ENCODE assay signal across 14 cellular contexts in the genomic region with DNA sequence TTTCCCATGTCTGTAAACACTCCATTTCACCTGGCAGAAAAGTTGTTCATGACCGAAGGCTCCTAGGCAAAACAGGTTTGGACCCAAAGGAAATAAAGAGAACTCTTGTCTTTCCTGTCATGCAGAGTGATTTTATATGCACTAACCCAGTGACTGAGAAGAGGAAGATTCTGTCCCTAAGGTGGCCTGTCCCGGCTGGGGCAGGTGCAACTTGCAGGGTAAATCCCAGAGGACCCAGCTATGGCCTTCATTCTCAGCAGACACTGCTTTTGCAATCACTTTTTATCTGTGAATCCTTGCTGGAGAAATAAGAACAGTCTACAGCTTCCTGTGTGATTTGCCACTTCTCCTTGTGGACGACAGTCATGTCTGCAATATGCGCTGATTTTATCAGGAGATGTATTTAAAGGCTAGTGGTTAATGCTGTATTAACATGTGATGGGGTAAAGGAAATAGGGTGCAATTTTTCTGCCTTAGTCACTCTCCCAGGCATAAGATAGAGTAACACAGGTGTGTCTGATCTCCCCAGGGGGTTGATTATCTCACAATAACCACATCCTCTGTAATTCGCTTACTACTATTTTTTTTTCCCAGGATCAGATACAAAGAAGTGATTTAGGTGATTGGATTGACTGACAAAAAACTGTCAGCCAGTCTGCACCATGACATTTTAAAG.
DNase-seq lines count a peak whose midpoint lies in the region; ATAC-seq and TF ChIP-seq lines count a peak whose summit lies in the region.
"Had no signal": no experiment of that assay in that cellular context is flagged by ENCODE, and none has a peak within 500 bp of the region (broad histone marks: within the 10 kb centered on the region; RNA-seq: fewer than 3 reads in every experiment).

No MANE protein-coding gene starts in this region.

- no peaks in the 10 kb centered on the region for H3K27me3 ChIP-seq in iPS DF 6.9 (ENCODE audit: control insufficient read depth, insufficient read depth, low read length)
- H3K27me3 ChIP-seq: cardiac muscle cell, gastrocnemius medialis, suprapubic skin had no signal

- H3K27ac ChIP-seq in RWPE1 (no peak overlapping the region; the same call in 1 of the 2 replicates), iPS DF 6.9 (ENCODE audit: low read length) (no peak overlapping the region)
- H3K27ac ChIP-seq: cardiac muscle cell, gastrocnemius medialis, suprapubic skin had no signal

- H3K9me3 ChIP-seq in iPS DF 6.9 (ENCODE audit: control insufficient read depth, insufficient read depth, low read length), result no peaks in the 10 kb centered on the region
- H3K9me3 ChIP-seq: gastrocnemius medialis, suprapubic skin had no signal

- no peaks in the 10 kb centered on the region; the same call in 1 of the 2 replicates for H3K4me1 ChIP-seq in iPS DF 6.9 (ENCODE audit: control insufficient read depth, insufficient read depth, low read length)
- H3K4me1 ChIP-seq: gastrocnemius medialis had no signal

- CTCF ChIA-PET in RWPE1 (lab: Yijun Ruan, JAX), result interaction anchor here (0.7 kb wide), 2 partner anchors 9 to 11 kb away, joined by 3 read pairs; no protein-coding TSS in a partner anchor

- TF ChIP-seq CTCF in RWPE1 (conservative IDR thresholded peaks at IDR 0.05; ENCODE audit: low read depth), result no peak

- no CpG with 5 or more reads among the region's 5 CpGs for WGBS in iPS DF 6.9 (ENCODE audit: insufficient coverage, insufficient read length)

- H3K4me3 ChIP-seq in Jurkat, Clone E6-1 (ENCODE audit: low read length), result no peak overlapping the region
- no peak overlapping the region for H3K4me3 ChIP-seq in iPS DF 6.9 (ENCODE audit: low read length)
- H3K4me3 ChIP-seq: cardiac muscle cell, gastrocnemius medialis, lung, suprapubic skin had no signal

- H3K36me3 ChIP-seq in iPS DF 6.9 (ENCODE audit: control insufficient read depth, insufficient read depth, low read length), result no peaks in the 10 kb centered on the region
- H3K36me3 ChIP-seq: cardiac muscle cell, gastrocnemius medialis, suprapubic skin had no signal

- peak; percentile 99 for DNase-seq in DMS153 treated with DMSO at 0.1 percent for 48 hours (lab: John Stamatoyannopoulos, UW; ENCODE audit: unreplicated experiment)
- peak; percentile 80 for DNase-seq in Jurkat, Clone E6-1 (ENCODE audit: low read depth, low spot score)
- DNase-seq in RWPE1 (ENCODE audit: low spot score), result peak; percentile 86
- peak; percentile 2 for DNase-seq in iPS DF 6.9 (ENCODE audit: low read depth, low spot score)
- DNase-seq in C1 segment of cervical spinal cord (lab: John Stamatoyannopoulos, UW), result no peak
- DNase-seq: activated CD4-positive, CD25-positive, alpha-beta regulatory T cell; activated T-cell treated with anti-CD3 and anti-CD28 coated beads, Interleukin-2, amount 50 U/mL, for 48 hours; gastrocnemius medialis had no signal

- ATAC-seq in HG02623 (IDR thresholded peaks at IDR 0.05; ENCODE audit: unreplicated experiment), result no peak
- no peak for ATAC-seq in HG03135 (IDR thresholded peaks at IDR 0.05; ENCODE audit: unreplicated experiment)
- ATAC-seq in GM21515 (IDR thresholded peaks at IDR 0.05; ENCODE audit: unreplicated experiment), result no peak
- ATAC-seq: gastrocnemius medialis had no signal

- POLR2A ChIA-PET in RWPE1 (lab: Yijun Ruan, JAX; ENCODE audit: low non-redundant PET), result interaction anchor here (0.9 kb wide), 1 partner anchor 11 kb away, joined by 3 read pairs; no protein-coding TSS in a partner anchor

Comparison
In these comparisons a context has a peak if more than half of its experiments do, and no peak if none do; other contexts are left out.
1. DNase-seq: peak in DMS153 treated with DMSO at 0.1 percent for 48 hours (single experiment), Jurkat, Clone E6-1 (single experiment), RWPE1 (single experiment) and iPS DF 6.9 (single experiment); none in C1 segment of cervical spinal cord (0 of 14).